ENCODE assay signal across 11 cellular contexts in the genomic region with DNA sequence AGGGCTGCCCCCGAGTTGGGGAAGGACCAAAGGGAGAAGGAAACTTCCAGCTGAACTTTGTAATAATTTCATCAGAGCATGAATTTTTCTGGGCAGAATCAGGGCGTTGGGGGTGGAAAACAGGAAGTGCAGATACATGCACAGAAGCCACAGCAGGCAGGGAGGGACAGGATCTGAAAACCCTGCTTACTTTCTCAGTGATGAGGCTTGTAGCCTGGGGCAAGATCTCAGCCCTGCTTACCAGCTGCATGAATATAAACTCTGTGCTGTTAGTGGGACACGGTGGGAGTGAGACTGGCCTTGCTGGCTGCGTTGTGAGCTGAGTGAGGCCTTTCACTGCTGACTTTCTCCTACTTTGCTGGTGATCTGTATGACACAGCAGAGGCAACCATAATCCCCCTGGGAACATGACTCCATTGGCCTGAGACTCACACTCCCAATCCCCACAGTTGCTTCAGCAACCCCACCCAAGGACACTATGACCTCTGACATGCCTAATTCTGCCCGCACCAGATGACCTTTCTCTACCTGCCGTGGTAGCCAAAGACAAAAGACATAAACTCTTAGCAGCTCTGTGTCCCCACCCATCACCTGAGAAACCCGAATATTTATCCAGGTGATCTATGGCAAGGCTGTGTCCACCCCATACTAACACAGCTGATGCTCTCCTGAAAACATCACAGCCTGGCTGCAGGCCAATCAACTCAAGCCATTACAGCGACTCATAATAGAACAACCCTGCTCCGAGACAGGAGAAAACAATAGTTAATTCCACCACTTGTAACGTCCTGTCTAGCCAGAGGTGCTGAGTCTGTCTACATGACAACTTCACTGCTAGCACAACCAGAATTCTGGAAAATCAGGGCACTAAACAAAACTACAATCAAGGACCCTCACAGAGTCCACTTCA.
DNase-seq lines count a peak whose midpoint lies in the region; ATAC-seq and TF ChIP-seq lines count a peak whose summit lies in the region.
"Had no signal": no experiment of that assay in that cellular context is flagged by ENCODE, and none has a peak within 500 bp of the region (broad histone marks: within the 10 kb centered on the region; RNA-seq: fewer than 3 reads in every experiment).

No MANE protein-coding gene starts in this region.

- ATAC-seq in HG02938 (IDR thresholded peaks at IDR 0.05; ENCODE audit: unreplicated experiment) (peak; percentile 68), Right ventricle myocardium superior (ENCODE audit: poor library complexity) (no peak)
- no peak for ATAC-seq in activated T-cell treated with anti-CD3 and anti-CD28 coated beads, Interleukin-2, amount 50 U/mL, for 72 hours (replicated peaks in 1 of 2)
- ATAC-seq: left lung had no signal

- no peak overlapping the region for H3K4me3 ChIP-seq in fibroblast of the aortic adventitia (ENCODE audit: low read depth, low read length)
- H3K4me3 ChIP-seq: left lung, tibial artery had no signal

- H3K4me3 Mint-ChIP-seq in activated T-cell treated with anti-CD3 and anti-CD28 coated beads, Interleukin-2, amount 50 U/mL, for 72 hours = no peak overlapping the region

- peak; percentile 1 for DNase-seq in Daoy (ENCODE audit: low read depth)
- DNase-seq in OCI-M1 (lab: John Stamatoyannopoulos, UW) = peak; percentile 25
- DNase-seq in fibroblast of the aortic adventitia (ENCODE audit: low read depth) = peak; percentile 6
- no peak for DNase-seq in RKO (ENCODE audit: low spot score)
- DNase-seq in cardiac septum (ENCODE audit: low spot score) = no peak
- no peak for DNase-seq in activated T-cell treated with anti-CD3 and anti-CD28 coated beads, Interleukin-2, amount 50 U/mL, for 72 hours
- DNase-seq in Right ventricle myocardium superior = no peak
- DNase-seq: effector CD4-positive, alpha-beta T cell; tibial artery had no signal

- no peaks in the 10 kb centered on the region for H3K27me3 Mint-ChIP-seq in activated T-cell treated with anti-CD3 and anti-CD28 coated beads, Interleukin-2, amount 50 U/mL, for 72 hours (ENCODE audit: low read depth)

- TF ChIP-seq CTCF in fibroblast of the aortic adventitia (IDR thresholded peaks at IDR 0.05; ENCODE audit: insufficient read depth, low read length) = no peak

- H3K9me3 Mint-ChIP-seq in activated T-cell treated with anti-CD3 and anti-CD28 coated beads, Interleukin-2, amount 50 U/mL, for 72 hours = peaks cover 8 to 9% of the 10 kb centered on the region in 2 donors

- intact Hi-C loops in cardiac septum (cut with DNase I) = no loop called here
- intact Hi-C loops in Right ventricle myocardium superior (cut with DNase I) = no loop called here

- H3K36me3 Mint-ChIP-seq in activated T-cell treated with anti-CD3 and anti-CD28 coated beads, Interleukin-2, amount 50 U/mL, for 72 hours (ENCODE audit: insufficient read depth in 2 of 2) = peaks cover 0 to 1% of the 10 kb centered on the region in 2 donors

- no peaks in the 10 kb centered on the region for H3K4me1 Mint-ChIP-seq in activated T-cell treated with anti-CD3 and anti-CD28 coated beads, Interleukin-2, amount 50 U/mL, for 72 hours (ENCODE audit: low read depth)

- H3K27ac Mint-ChIP-seq in activated T-cell treated with anti-CD3 and anti-CD28 coated beads, Interleukin-2, amount 50 U/mL, for 72 hours = no peak overlapping the region

Comparison
In these comparisons a context has a peak if more than half of its experiments do, and no peak if none do; other contexts are left out.
1. DNase-seq: peak in Daoy (single experiment), OCI-M1 (single experiment) and fibroblast of the aortic adventitia (single experiment); none in RKO (single experiment), cardiac septum (single experiment), activated T-cell treated with anti-CD3 and anti-CD28 coated beads, Interleukin-2, amount 50 U/mL, for 72 hours (0 of 2) and Right ventricle myocardium superior (single experiment).